In genomic region chr9:2623046-2623865, GRCh38 we compare ENCODE assay signal across 8 cellular contexts. TPM values are rescaled to one million over a fixed set of nuclear protein-coding genes. Genes with fewer than 3 reads are reported as not detected.
A peak's percentile ranks its signal among the peaks of the same experiment; 100 is the strongest.
DNase-seq lines count a peak whose midpoint lies in the region; ATAC-seq and TF ChIP-seq lines count a peak whose summit lies in the region.

No MANE protein-coding gene starts in this region.

- H3K27ac Mint-ChIP-seq in memory B cell, result no peak overlapping the region

- H3K4me1 Mint-ChIP-seq in memory B cell, result peaks cover 10% of the 10 kb centered on the region

- peak overlapping the region; percentile 65 for H3K4me3 ChIP-seq in epithelial cell of esophagus (ENCODE audit: low read length)

- DNase-seq in G401 (ENCODE audit: low spot score) (peak; percentile 77), epithelial cell of esophagus (ENCODE audit: low read depth) (peak; percentile 91), memory B cell (ENCODE audit: low spot score in 2 of 2) (no peak), superior temporal gyrus (ENCODE audit: extremely low spot score) (peak; percentile 89), NOMO-1 treated with DMSO at 0.1 percent for 48 hours (lab: John Stamatoyannopoulos, UW; ENCODE audit: unreplicated experiment) (no peak), SKM-1 (lab: John Stamatoyannopoulos, UW; ENCODE audit: unreplicated experiment) (no peak)

- no peaks in the 10 kb centered on the region for H3K36me3 Mint-ChIP-seq in memory B cell

- peaks cover under 1% of the 10 kb centered on the region for H3K9me3 Mint-ChIP-seq in memory B cell

- peak overlapping the region; percentile 46 for H3K4me3 Mint-ChIP-seq in memory B cell

- ATAC-seq in HG03139 (IDR thresholded peaks at IDR 0.05; ENCODE audit: unreplicated experiment), result peak; percentile 3
- no peak; the same call in 2 of the 3 replicates for ATAC-seq in SK-N-SH treated with all-trans-retinoic acid at 6 μM for 48 hours
- no peak for ATAC-seq in memory B cell (ENCODE audit: low read depth)

- no peak for TF ChIP-seq CTCF in epithelial cell of esophagus (IDR thresholded peaks at IDR 0.05; ENCODE audit: insufficient read depth, low read depth, low read length, missing control alignments)

- in situ Hi-C loops in G401 (cut with HindIII; ENCODE audit: low sequenced_read_pairs), result no loop called here

- peaks cover 26% of the 10 kb centered on the region for H3K27me3 Mint-ChIP-seq in memory B cell

TF ChIP-seq in SK-N-SH treated with all-trans-retinoic acid at 6 μM for 48 hours, 23 proteins besides CTCF, POLR2A, EP300 and RAD21:
- no peak for TF ChIP-seq BACH2 (CRISPR knock-in tag; IDR thresholded peaks at IDR 0.05; ENCODE audit: borderline replicate concordance)
- TF ChIP-seq, protein P1, sequence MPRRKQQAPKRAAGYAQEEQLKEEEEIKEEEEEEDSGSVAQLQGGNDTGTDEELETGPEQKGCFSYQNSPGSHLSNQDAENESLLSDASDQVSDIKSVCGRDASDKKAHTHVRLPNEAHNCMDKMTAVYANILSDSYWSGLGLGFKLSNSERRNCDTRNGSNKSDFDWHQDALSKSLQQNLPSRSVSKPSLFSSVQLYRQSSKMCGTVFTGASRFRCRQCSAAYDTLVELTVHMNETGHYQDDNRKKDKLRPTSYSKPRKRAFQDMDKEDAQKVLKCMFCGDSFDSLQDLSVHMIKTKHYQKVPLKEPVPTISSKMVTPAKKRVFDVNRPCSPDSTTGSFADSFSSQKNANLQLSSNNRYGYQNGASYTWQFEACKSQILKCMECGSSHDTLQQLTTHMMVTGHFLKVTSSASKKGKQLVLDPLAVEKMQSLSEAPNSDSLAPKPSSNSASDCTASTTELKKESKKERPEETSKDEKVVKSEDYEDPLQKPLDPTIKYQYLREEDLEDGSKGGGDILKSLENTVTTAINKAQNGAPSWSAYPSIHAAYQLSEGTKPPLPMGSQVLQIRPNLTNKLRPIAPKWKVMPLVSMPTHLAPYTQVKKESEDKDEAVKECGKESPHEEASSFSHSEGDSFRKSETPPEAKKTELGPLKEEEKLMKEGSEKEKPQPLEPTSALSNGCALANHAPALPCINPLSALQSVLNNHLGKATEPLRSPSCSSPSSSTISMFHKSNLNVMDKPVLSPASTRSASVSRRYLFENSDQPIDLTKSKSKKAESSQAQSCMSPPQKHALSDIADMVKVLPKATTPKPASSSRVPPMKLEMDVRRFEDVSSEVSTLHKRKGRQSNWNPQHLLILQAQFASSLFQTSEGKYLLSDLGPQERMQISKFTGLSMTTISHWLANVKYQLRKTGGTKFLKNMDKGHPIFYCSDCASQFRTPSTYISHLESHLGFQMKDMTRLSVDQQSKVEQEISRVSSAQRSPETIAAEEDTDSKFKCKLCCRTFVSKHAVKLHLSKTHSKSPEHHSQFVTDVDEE (CRISPR knock-in tag; IDR thresholded peaks at IDR 0.05), result no peak
- peak; percentile 87 for TF ChIP-seq ZFP3 (CRISPR knock-in tag; IDR thresholded peaks at IDR 0.05)
- TF ChIP-seq SNAI2 (CRISPR knock-in tag; IDR thresholded peaks at IDR 0.05), result no peak

RNA-seq across cellular contexts. Expression of gene VLDLR, which starts 1.7 kb away (rescaled TPM):
- not detected in 2 replicates for total RNA-seq in G401 (2014; rRNA removed; shearing (Covaris generic))

Comparison
In these comparisons a context has a peak if more than half of its experiments do, and no peak if none do; other contexts are left out.
1. DNase-seq: peak in G401 (single experiment), epithelial cell of esophagus (single experiment) and superior temporal gyrus (single experiment); none in memory B cell (0 of 2), NOMO-1 treated with DMSO at 0.1 percent for 48 hours (single experiment) and SKM-1 (single experiment).